ENCODE assay signal across 28 cellular contexts in the genomic region with DNA sequence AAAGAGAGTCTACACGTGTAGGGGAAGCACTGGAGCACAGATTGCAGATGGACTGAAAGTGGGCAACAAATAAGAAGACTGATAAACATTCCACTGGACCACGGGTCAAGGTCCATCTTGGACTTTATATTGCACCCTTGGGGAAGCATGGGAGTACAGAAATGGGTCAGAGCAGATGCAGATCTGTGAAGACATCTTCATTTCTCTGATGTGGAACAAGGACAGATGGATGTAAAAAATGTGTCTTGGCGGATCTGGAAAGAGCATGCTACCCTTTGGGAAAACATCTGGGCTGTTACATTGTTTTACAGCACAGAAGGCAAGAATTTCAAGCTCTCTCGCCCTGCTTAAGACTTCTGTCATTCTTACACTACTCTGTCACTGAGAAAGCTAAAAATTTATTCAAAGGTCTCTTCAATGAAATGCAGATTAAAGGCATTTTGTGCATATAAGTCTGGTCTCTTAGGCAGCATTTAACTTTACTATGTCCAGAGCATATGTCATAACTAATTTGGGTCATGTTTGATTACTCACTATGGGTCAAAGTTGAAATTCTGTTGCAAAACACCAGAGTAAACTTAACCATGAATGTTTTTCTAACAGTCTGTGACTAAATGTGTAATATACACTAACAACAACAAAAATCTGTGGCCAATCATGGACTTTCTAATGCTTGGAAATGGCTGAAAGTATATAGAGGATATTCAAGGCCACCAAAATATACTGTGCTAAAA.
DNase-seq lines count a peak whose midpoint lies in the region; ATAC-seq, FAIRE-seq and TF ChIP-seq lines count a peak whose summit lies in the region.
"Had no signal": no experiment of that assay in that cellular context is flagged by ENCODE, and none has a peak within 500 bp of the region (broad histone marks: within the 10 kb centered on the region; RNA-seq: fewer than 3 reads in every experiment).

No MANE protein-coding gene starts in this region.

- H2AK9ac ChIP-seq in IMR-90 (replicated peaks; ENCODE audit: low read depth, low read length, poor library complexity): no peak overlapping the region

- CTCF ChIA-PET in IMR-90 (lab: Yijun Ruan, JAX): no interaction called here

- no peak overlapping the region for H3K14ac ChIP-seq in IMR-90 (replicated peaks; ENCODE audit: low read depth, low read length)

- POLR2A ChIA-PET in IMR-90 (lab: Charles Lee; ENCODE audit: unreplicated experiment): no interaction called here

- no peak overlapping the region for H2BK5ac ChIP-seq in IMR-90 (ENCODE audit: low read depth, low read length, poor library complexity, severe bottlenecking)

- H3K9ac ChIP-seq in IMR-90 (ENCODE audit: low read depth, low read length): no peak overlapping the region
- H3K9ac ChIP-seq: BLaER1, parathyroid adenoma had no signal

- no peak overlapping the region for H4K5ac ChIP-seq in IMR-90 (ENCODE audit: low read depth, low read length)

- no peaks in the 10 kb centered on the region for H3K4me1 ChIP-seq in IMR-90 (ENCODE audit: control insufficient read depth, insufficient read depth, low read length)
- H3K4me1 ChIP-seq: BLaER1, left lung, parathyroid adenoma, SJSA1 had no signal

- H3K18ac ChIP-seq in IMR-90 (ENCODE audit: low read depth, low read length): no peak overlapping the region

- peaks cover 0 to 8% (median 2%) of the 10 kb centered on the region in 7 donors for H3K9me3 Mint-ChIP-seq in CD14-positive monocyte
- H3K9me3 Mint-ChIP-seq: activated CD4-positive, alpha-beta memory T cell treated with anti-CD3 and anti-CD28 coated beads, Interleukin-2, amount 10 ng/mL, durations not matched to agents 7 days and 5 days; activated naive CD8-positive, alpha-beta T cell treated with anti-CD3 and anti-CD28 coated beads for 36 hours; T-cell had no signal

- FAIRE-seq in bronchial epithelial cell (lab: Jason Lieb, UNC): no peak
- no peak for FAIRE-seq in urothelium cell line (lab: Jason Lieb, UNC)
- FAIRE-seq: D721Med, GM12892, RCC 7860, small intestine had no signal

- no peak overlapping the region for H3K4ac ChIP-seq in IMR-90 (ENCODE audit: low read depth, low read length)

- H3K27me3 ChIP-seq in IMR-90 (ENCODE audit: control insufficient read depth, insufficient read depth, low read length) (no peaks in the 10 kb centered on the region), bronchial epithelial cell (ENCODE audit: control insufficient read depth, insufficient read depth, low read length) (no peaks in the 10 kb centered on the region)
- H3K27me3 ChIP-seq: BLaER1, left lung, SJSA1 had no signal

- no peak overlapping the region for H2BK120ac ChIP-seq in IMR-90 (ENCODE audit: low read depth, low read length)

- no peaks in the 10 kb centered on the region for H3K79me1 ChIP-seq in IMR-90 (ENCODE audit: low read depth in 1 of 2, low read length in 2 of 2)

- no peak for TF ChIP-seq POLR2A in IMR-90 (IDR thresholded peaks at IDR 0.05; ENCODE audit: low read depth, low read length)

- in situ Hi-C loops in IMR-90 (cut with MboI; ENCODE audit: low sequenced_read_pairs): no loop called here

- no peak overlapping the region for H4K8ac ChIP-seq in IMR-90 (ENCODE audit: low read depth in 2 of 2, low read length in 2 of 2)

- H3K4me1 Mint-ChIP-seq in CD14-positive monocyte: no peaks in the 10 kb centered on the region
- H3K4me1 Mint-ChIP-seq: activated CD4-positive, alpha-beta memory T cell treated with anti-CD3 and anti-CD28 coated beads, Interleukin-2, amount 10 ng/mL, durations not matched to agents 7 days and 5 days; activated naive CD8-positive, alpha-beta T cell treated with anti-CD3 and anti-CD28 coated beads for 36 hours; T-cell had no signal

- no peak overlapping the region for H3K4me2 ChIP-seq in IMR-90 (ENCODE audit: low read depth, low read length)
- H3K4me2 ChIP-seq: BLaER1 had no signal

- H3K27ac ChIP-seq in IMR-90 (ENCODE audit: insufficient read depth, low read length): no peak overlapping the region
- H3K27ac ChIP-seq: BLaER1, left lung, parathyroid adenoma, SJSA1 had no signal

- H2BK20ac ChIP-seq in IMR-90 (ENCODE audit: low read depth, low read length): no peak overlapping the region

- no peak for DNase-seq in IMR-90
- peak; percentile 75 for DNase-seq in bronchial epithelial cell (ENCODE audit: low read depth)
- peak; percentile 79 for DNase-seq in fibroblast of villous mesenchyme (ENCODE audit: low read depth)
- DNase-seq in retinal pigment epithelial cell (ENCODE audit: low read depth): peak; percentile 62
- DNase-seq in HuH-7.5 (ENCODE audit: low spot score): no peak
- DNase-seq in urothelium cell line (ENCODE audit: low spot score): no peak
- no peak for DNase-seq in CD14-positive monocyte (ENCODE audit: low spot score)
- DNase-seq: activated CD4-positive, alpha-beta memory T cell treated with anti-CD3 and anti-CD28 coated beads, Interleukin-2, amount 10 ng/mL, durations not matched to agents 7 days and 5 days; activated effector memory CD4-positive, alpha-beta T cell treated with Interleukin-2 at 50 U/mL for 16 hours; activated naive CD8-positive, alpha-beta T cell treated with anti-CD3 and anti-CD28 coated beads for 36 hours; effector CD4-positive, alpha-beta T cell; left lung; midbrain; NCI-H1048; NCI-H1694 treated with DMSO at 0.1 percent for 48 hours; NCI-H2171 treated with DMSO at 0.1 percent for 48 hours; NCI-H526 treated with DMSO at 0.1 percent for 48 hours; small intestine; stimulated activated CD4-positive, alpha-beta T cell treated with anti-CD3 and anti-CD28 coated beads, Interleukin-2, amount 100 ng/mL, for 24 hours; T-cell had no signal

- TF ChIP-seq CTCF in IMR-90 (conservative IDR thresholded peaks at IDR 0.05; ENCODE audit: low read depth, low read length) (no peak), bronchial epithelial cell (IDR thresholded peaks at IDR 0.05; ENCODE audit: insufficient read depth, low read length, severe bottlenecking) (no peak), fibroblast of villous mesenchyme (IDR thresholded peaks at IDR 0.05; ENCODE audit: insufficient read depth, low read depth, low read length) (no peak), retinal pigment epithelial cell (conservative IDR thresholded peaks at IDR 0.05; ENCODE audit: low read depth, low read length) (no peak), CD14-positive monocyte (IDR thresholded peaks at IDR 0.05) (no peak)

- no peak overlapping the region for H3K4me3 Mint-ChIP-seq in CD14-positive monocyte
- H3K4me3 Mint-ChIP-seq: activated CD4-positive, alpha-beta memory T cell treated with anti-CD3 and anti-CD28 coated beads, Interleukin-2, amount 10 ng/mL, durations not matched to agents 7 days and 5 days; activated naive CD8-positive, alpha-beta T cell treated with anti-CD3 and anti-CD28 coated beads for 36 hours; natural killer cell treated with Interleukin-12 subunit alpha and Interleukin-12 subunit beta and Interleukin-15 and Interleukin-18, amount 100 ng/mL, for 72 hours; T-cell had no signal

- H4K20me1 ChIP-seq in IMR-90 (ENCODE audit: insufficient read depth, low read length): no peaks in the 10 kb centered on the region
- H4K20me1 ChIP-seq: BLaER1 had no signal

- 38% methylated on average over 1 of the region's 4 CpGs; no CpG with 5 or more reads in 1 of the 2 experiments for WGBS in IMR-90 (ENCODE audit: extremely low coverage in 2 of 2, insufficient read length in 1 of 2), 2 experiments

- H3K56ac ChIP-seq in IMR-90 (ENCODE audit: extremely low read depth, insufficient read depth, low read length): no peak overlapping the region

- H3K36me3 Mint-ChIP-seq in CD14-positive monocyte: no peaks in the 10 kb centered on the region
- H3K36me3 Mint-ChIP-seq: activated naive CD8-positive, alpha-beta T cell treated with anti-CD3 and anti-CD28 coated beads for 36 hours; natural killer cell treated with Interleukin-12 subunit alpha and Interleukin-12 subunit beta and Interleukin-15 and Interleukin-18, amount 100 ng/mL, for 72 hours; T-cell had no signal

- H2AK5ac ChIP-seq in IMR-90 (ENCODE audit: low read depth, low read length): no peak overlapping the region

- H3K36me3 ChIP-seq in IMR-90 (ENCODE audit: control insufficient read depth, insufficient read depth, low read length) (no peaks in the 10 kb centered on the region), bronchial epithelial cell (ENCODE audit: control insufficient read depth, insufficient read depth, low read length) (no peaks in the 10 kb centered on the region)
- H3K36me3 ChIP-seq: BLaER1, left lung, SJSA1 had no signal

- no peak overlapping the region for H2BK15ac ChIP-seq in IMR-90 (ENCODE audit: low read depth, low read length)

- no peaks in the 10 kb centered on the region for H3K9me1 ChIP-seq in IMR-90 (ENCODE audit: insufficient read depth, low read length)

- intact Hi-C loops in IMR-90 (cut with micrococcal nuclease) (no loop called here), CD14-positive monocyte (cut with micrococcal nuclease) (no loop called here)

- peaks cover 5% of the 10 kb centered on the region; the same call in 1 of the 2 replicates for H3K9me3 ChIP-seq in IMR-90 (ENCODE audit: control insufficient read depth, insufficient read depth, low read length)
- H3K9me3 ChIP-seq: BLaER1, left lung, SJSA1 had no signal

- H3K23ac ChIP-seq in IMR-90 (ENCODE audit: low read depth, low read length): no peak overlapping the region

- no peak overlapping the region for H3K27ac Mint-ChIP-seq in CD14-positive monocyte
- H3K27ac Mint-ChIP-seq: activated CD4-positive, alpha-beta memory T cell treated with anti-CD3 and anti-CD28 coated beads, Interleukin-2, amount 10 ng/mL, durations not matched to agents 7 days and 5 days; activated naive CD8-positive, alpha-beta T cell treated with anti-CD3 and anti-CD28 coated beads for 36 hours; natural killer cell treated with Interleukin-12 subunit alpha and Interleukin-12 subunit beta and Interleukin-15 and Interleukin-18, amount 100 ng/mL, for 72 hours; T-cell had no signal

- no peak for TF ChIP-seq RAD21 in IMR-90 (IDR thresholded peaks at IDR 0.05; ENCODE audit: low read length)

- no peak overlapping the region for H3K4me3 ChIP-seq in IMR-90 (ENCODE audit: insufficient read depth, low read depth, low read length)
- no peak overlapping the region for H3K4me3 ChIP-seq in bronchial epithelial cell (ENCODE audit: low read depth, low read length)
- H3K4me3 ChIP-seq in fibroblast of villous mesenchyme (ENCODE audit: low read depth, low read length): no peak overlapping the region
- no peak overlapping the region for H3K4me3 ChIP-seq in retinal pigment epithelial cell (ENCODE audit: low read length)
- H3K4me3 ChIP-seq: BLaER1, left lung, SJSA1 had no signal

- H4K91ac ChIP-seq in IMR-90 (ENCODE audit: insufficient read depth, low read depth, low read length): no peak overlapping the region

- ATAC-seq in IMR-90 (ENCODE audit: low read depth): peak; percentile 44; the same call in 1 of the 2 replicates
- ATAC-seq: esophagus mucosa; left lung; natural killer cell treated with Interleukin-12 subunit alpha and Interleukin-12 subunit beta and Interleukin-15 and Interleukin-18, amount 100 ng/mL, for 72 hours; T-cell had no signal

- no peak overlapping the region for H2AFZ ChIP-seq in IMR-90 (replicated peaks; ENCODE audit: low read length, poor library complexity)
- H2AFZ ChIP-seq: parathyroid adenoma had no signal

- no TSS peak for BruUV-seq in IMR-90 (replicated peaks; lab: Mats Ljungman, UMichigan)

- H3K27me3 Mint-ChIP-seq in CD14-positive monocyte (ENCODE audit: low read depth in 3 of 3): no peaks in the 10 kb centered on the region
- H3K27me3 Mint-ChIP-seq: activated CD4-positive, alpha-beta memory T cell treated with anti-CD3 and anti-CD28 coated beads, Interleukin-2, amount 10 ng/mL, durations not matched to agents 7 days and 5 days; activated naive CD8-positive, alpha-beta T cell treated with anti-CD3 and anti-CD28 coated beads for 36 hours; natural killer cell treated with Interleukin-12 subunit alpha and Interleukin-12 subunit beta and Interleukin-15 and Interleukin-18, amount 100 ng/mL, for 72 hours; T-cell had no signal

- dilution Hi-C loops in IMR-90 (cut with HindIII; ENCODE audit: low sequenced_read_pairs, unreplicated experiment): no loop called here

Comparison
In these comparisons a context has a peak if more than half of its experiments do, and no peak if none do; other contexts are left out.
1. DNase-seq: peak in bronchial epithelial cell (single experiment), fibroblast of villous mesenchyme (single experiment) and retinal pigment epithelial cell (single experiment); none in IMR-90 (single experiment), HuH-7.5 (single experiment), urothelium cell line (single experiment) and CD14-positive monocyte (single experiment).